In genomic region chr18:55856679-55857078, GRCh38 we compare ENCODE assay signal across 17 cellular contexts.
"Had no signal": no experiment of that assay in that cellular context is flagged by ENCODE, and none has a peak within 500 bp of the region (broad histone marks: within the 10 kb centered on the region; RNA-seq: fewer than 3 reads in every experiment).

No MANE protein-coding gene starts in this region.

- H3K9me3 Mint-ChIP-seq: neural crest cell had no signal

- DNase-seq: activated CD4-positive, alpha-beta T cell treated with anti-CD3 and anti-CD28 coated beads, Interleukin-2, amount 50 U/mL, for 4 hours; activated CD8-positive, alpha-beta memory T cell treated with anti-CD3 and anti-CD28 coated beads, Interleukin-2, amount 10 ng/mL, durations not matched to agents 7 days and 5 days; activated naive CD4-positive, alpha-beta T cell treated with anti-CD3 and anti-CD28 coated beads, Interleukin-2, amount 10 ng/mL, durations not matched to agents 7 days and 5 days; activated T-cell treated with anti-CD3 and anti-CD28 coated beads, Interleukin-2, amount 50 U/mL, for 24 hours; esophagus squamous epithelium; glutamatergic neuron; midbrain; pancreas; stimulated activated CD4-positive, alpha-beta T cell treated with anti-CD3 and anti-CD28 coated beads, Interleukin-1b, Interleukin-23, amount 100 ng/mL, for 48 hours; T-cell; T-helper 9 cell had no signal

- H3K27me3 Mint-ChIP-seq: activated CD8-positive, alpha-beta memory T cell treated with anti-CD3 and anti-CD28 coated beads, Interleukin-2, amount 10 ng/mL, durations not matched to agents 7 days and 5 days; activated naive CD4-positive, alpha-beta T cell treated with anti-CD3 and anti-CD28 coated beads, Interleukin-2, amount 10 ng/mL, durations not matched to agents 7 days and 5 days; activated T-cell treated with anti-CD3 and anti-CD28 coated beads, Interleukin-2, amount 50 U/mL, for 24 hours had no signal

- H3K36me3 ChIP-seq: ascending aorta, esophagus squamous epithelium, pancreas, thoracic aorta had no signal

- H3K27me3 ChIP-seq: ascending aorta, esophagus squamous epithelium, pancreas had no signal

- H3K27ac Mint-ChIP-seq: activated CD8-positive, alpha-beta memory T cell treated with anti-CD3 and anti-CD28 coated beads, Interleukin-2, amount 10 ng/mL, durations not matched to agents 7 days and 5 days; activated naive CD4-positive, alpha-beta T cell treated with anti-CD3 and anti-CD28 coated beads, Interleukin-2, amount 10 ng/mL, durations not matched to agents 7 days and 5 days; activated T-cell treated with anti-CD3 and anti-CD28 coated beads, Interleukin-2, amount 50 U/mL, for 24 hours; T-cell had no signal

- H3K4me1 ChIP-seq: ascending aorta, pancreas had no signal

- H3K4me1 Mint-ChIP-seq: activated CD8-positive, alpha-beta memory T cell treated with anti-CD3 and anti-CD28 coated beads, Interleukin-2, amount 10 ng/mL, durations not matched to agents 7 days and 5 days; activated naive CD4-positive, alpha-beta T cell treated with anti-CD3 and anti-CD28 coated beads, Interleukin-2, amount 10 ng/mL, durations not matched to agents 7 days and 5 days; T-cell had no signal

- H3K36me3 Mint-ChIP-seq: activated CD8-positive, alpha-beta memory T cell treated with anti-CD3 and anti-CD28 coated beads, Interleukin-2, amount 10 ng/mL, durations not matched to agents 7 days and 5 days; activated naive CD4-positive, alpha-beta T cell treated with anti-CD3 and anti-CD28 coated beads, Interleukin-2, amount 10 ng/mL, durations not matched to agents 7 days and 5 days; T-cell had no signal

- H3K27ac ChIP-seq: ascending aorta, esophagus squamous epithelium, pancreas, thoracic aorta had no signal

- H3K9me3 ChIP-seq: ascending aorta, esophagus squamous epithelium, pancreas, thoracic aorta had no signal

- ATAC-seq: activated CD4-positive, CD25-positive, alpha-beta regulatory T cell treated with anti-CD3 and anti-CD28 coated beads, Interleukin-2, amount 50 U/mL, for 24 hours; activated CD8-positive, alpha-beta memory T cell treated with anti-CD3 and anti-CD28 coated beads, Interleukin-2, amount 10 ng/mL, durations not matched to agents 7 days and 5 days; pancreas; sciatic nerve; T-cell had no signal

- H3K4me3 ChIP-seq: ascending aorta, esophagus squamous epithelium, pancreas, thoracic aorta had no signal

- H3K4me3 Mint-ChIP-seq: activated CD8-positive, alpha-beta memory T cell treated with anti-CD3 and anti-CD28 coated beads, Interleukin-2, amount 10 ng/mL, durations not matched to agents 7 days and 5 days; activated naive CD4-positive, alpha-beta T cell treated with anti-CD3 and anti-CD28 coated beads, Interleukin-2, amount 10 ng/mL, durations not matched to agents 7 days and 5 days; activated T-cell treated with anti-CD3 and anti-CD28 coated beads, Interleukin-2, amount 50 U/mL, for 24 hours; neural crest cell; T-cell had no signal

- FAIRE-seq: endometrium, pancreas had no signal
